8 cellular contexts compared by ENCODE assay signal in genomic region chr11:102347526-102348331, GRCh38. TPM values are rescaled to one million over a fixed set of nuclear protein-coding genes. Genes with fewer than 3 reads are reported as not detected.
DNase-seq lines count a peak whose midpoint lies in the region; ATAC-seq and TF ChIP-seq lines count a peak whose summit lies in the region.

No MANE protein-coding gene starts in this region.

- peak overlapping the region; percentile 98 for H3K27ac Mint-ChIP-seq in activated CD8-positive, alpha-beta T cell treated with anti-CD3 and anti-CD28 coated beads, Interleukin-2, amount 10 ng/mL, durations not matched to agents 7 days and 5 days

- peaks cover 24% of the 10 kb centered on the region for H3K4me1 ChIP-seq in KMS-11 (ENCODE audit: low read depth, poor library complexity, severe bottlenecking)
- peaks cover 2% of the 10 kb centered on the region for H3K4me1 ChIP-seq in ovary (ENCODE audit: insufficient read depth)

- no peaks in the 10 kb centered on the region for H3K9me3 ChIP-seq in ovary

- peak overlapping the region; percentile 97 for H3K4me3 Mint-ChIP-seq in activated CD8-positive, alpha-beta T cell treated with anti-CD3 and anti-CD28 coated beads, Interleukin-2, amount 10 ng/mL, durations not matched to agents 7 days and 5 days

- intact Hi-C loops in ovary (cut with DNase I) = loop anchor here (10.0 kb wide), 3 partner anchors 63 to 147 kb away; partner anchors contain the start of gene TMEM123 (in 1 of the 4)

- H3K4me1 Mint-ChIP-seq in activated CD8-positive, alpha-beta T cell treated with anti-CD3 and anti-CD28 coated beads, Interleukin-2, amount 10 ng/mL, durations not matched to agents 7 days and 5 days (ENCODE audit: low read depth) = peaks cover 33% of the 10 kb centered on the region

- H4K20me1 ChIP-seq in KMS-11 (ENCODE audit: insufficient read depth) = no peaks in the 10 kb centered on the region

- H3K36me3 Mint-ChIP-seq in activated CD8-positive, alpha-beta T cell treated with anti-CD3 and anti-CD28 coated beads, Interleukin-2, amount 10 ng/mL, durations not matched to agents 7 days and 5 days (ENCODE audit: low read depth) = peaks cover 27% of the 10 kb centered on the region

- peak; percentile 20 for ATAC-seq in GM21723 (IDR thresholded peaks at IDR 0.05; ENCODE audit: unreplicated experiment)
- ATAC-seq in activated CD8-positive, alpha-beta T cell treated with anti-CD3 and anti-CD28 coated beads, Interleukin-2, amount 10 ng/mL, durations not matched to agents 7 days and 5 days = peak; percentile 24

- no peaks in the 10 kb centered on the region for H3K36me3 ChIP-seq in KMS-11 (ENCODE audit: insufficient read depth)
- no peaks in the 10 kb centered on the region for H3K36me3 ChIP-seq in ovary

- CTCF ChIA-PET in activated CD8-positive, alpha-beta T cell treated with anti-CD3 and anti-CD28 coated beads, Interleukin-2, amount 10 ng/mL, durations not matched to agents 7 days and 5 days (lab: Charles Lee) = interaction anchor here (1.3 to 4.0 kb wide), 7 partner anchors 12 to 266 kb away, joined by 3 to 22 read pairs (median 15); no protein-coding TSS in a partner anchor

- H3K27me3 ChIP-seq in KMS-11 (ENCODE audit: insufficient read depth, low read depth) = no peaks in the 10 kb centered on the region
- no peaks in the 10 kb centered on the region for H3K27me3 ChIP-seq in ovary

- POLR2A ChIA-PET in activated CD8-positive, alpha-beta T cell treated with anti-CD3 and anti-CD28 coated beads, Interleukin-2, amount 10 ng/mL, durations not matched to agents 7 days and 5 days (lab: Charles Lee) = no interaction called here

- H2AFZ ChIP-seq in KMS-11 (ENCODE audit: low read depth) = peak overlapping the region; percentile 82

- peaks cover 27% of the 10 kb centered on the region; the same call in 1 of the 2 replicates for H3K79me2 ChIP-seq in KMS-11 (ENCODE audit: insufficient read depth, low read depth)

- H3K27me3 Mint-ChIP-seq in activated CD8-positive, alpha-beta T cell treated with anti-CD3 and anti-CD28 coated beads, Interleukin-2, amount 10 ng/mL, durations not matched to agents 7 days and 5 days (ENCODE audit: low read depth) = no peaks in the 10 kb centered on the region

- H3K9ac ChIP-seq in KMS-11 = peak overlapping the region; percentile 84

- WGBS in ovary, 3 donors = 0 to 1% (median 0%) methylated on average over 26 of the region's 26 CpGs

- no peaks in the 10 kb centered on the region for H3K9me3 Mint-ChIP-seq in activated CD8-positive, alpha-beta T cell treated with anti-CD3 and anti-CD28 coated beads, Interleukin-2, amount 10 ng/mL, durations not matched to agents 7 days and 5 days (ENCODE audit: insufficient read depth)

- H3K4me2 ChIP-seq in KMS-11 = peak overlapping the region; percentile 84

- DNase-seq in NCI-H1092 treated with DMSO at 0.1 percent for 48 hours (lab: John Stamatoyannopoulos, UW) (peak; percentile 66), NCI-H1092 (lab: John Stamatoyannopoulos, UW) (no peak), glomerular visceral epithelial cell (ENCODE audit: extremely low spot score) (peak; percentile 33), ovary (peak in 1 of 5 donors; percentile 21), NCI-H226 (no peak)
- DNase-seq in activated CD8-positive, alpha-beta T cell treated with anti-CD3 and anti-CD28 coated beads, Interleukin-2, amount 10 ng/mL, durations not matched to agents 7 days and 5 days = peak; percentile 38

- no peak for TF ChIP-seq EP300 in ovary (IDR thresholded peaks at IDR 0.05)

- no peak overlapping the region for H3K4me3 ChIP-seq in KMS-11 (IDR thresholded peaks at IDR 0.05; ENCODE audit: insufficient read depth, low read depth, low read length)
- H3K4me3 ChIP-seq in ovary = peak overlapping the region; percentile 62

- no peak for TF ChIP-seq POLR2A in ovary (IDR thresholded peaks at IDR 0.05)

- no peak for TF ChIP-seq CTCF in KMS-11 (conservative IDR thresholded peaks at IDR 0.05; ENCODE audit: low read depth, low read length)
- TF ChIP-seq CTCF in ovary (IDR thresholded peaks at IDR 0.05) = no peak

- H3K27ac ChIP-seq in KMS-11 = peak overlapping the region; percentile 92
- H3K27ac ChIP-seq in ovary = peak overlapping the region; percentile 98 to 99

RNA-seq across cellular contexts. Expression of gene BIRC2, which starts 0.7 kb away (rescaled TPM):
- 10 to 100 TPM; 28.3 to 30.4 TPM for total RNA-seq in activated CD8-positive, alpha-beta T cell treated with anti-CD3 and anti-CD28 coated beads, Interleukin-2, amount 10 ng/mL, durations not matched to agents 7 days and 5 days
- total RNA-seq in ovary = 10 to 100 TPM; 27.1 to 57.8 (median 33.6) TPM
- 10 to 100 TPM; 23.7 to 41.3 TPM for polyA plus RNA-seq in ovary

RNA-seq across cellular contexts. Expression of gene BIRC3, which starts 30.4 kb away (rescaled TPM):
- 10 to 100 TPM; 12.9 to 14.5 TPM for total RNA-seq in activated CD8-positive, alpha-beta T cell treated with anti-CD3 and anti-CD28 coated beads, Interleukin-2, amount 10 ng/mL, durations not matched to agents 7 days and 5 days
- total RNA-seq in ovary = 100 to 1,000 TPM in 1 of 7 donors, 1 to 10 TPM in 6; 2.6 to 111 (median 6.3) TPM
- polyA plus RNA-seq in ovary = 1 to 10 TPM; 1.9 to 5.1 TPM

Comparison
In these comparisons a context has a peak if more than half of its experiments do, and no peak if none do; other contexts are left out.
1. DNase-seq: peak in NCI-H1092 treated with DMSO at 0.1 percent for 48 hours (single experiment), activated CD8-positive, alpha-beta T cell treated with anti-CD3 and anti-CD28 coated beads, Interleukin-2, amount 10 ng/mL, durations not matched to agents 7 days and 5 days (single experiment) and glomerular visceral epithelial cell (single experiment); none in NCI-H1092 (single experiment) and NCI-H226 (single experiment).